Comparison of ENCODE assay signal across 13 cellular contexts in genomic region chr12:104865080-104865479, GRCh38.
DNase-seq lines count a peak whose midpoint lies in the region; ATAC-seq, FAIRE-seq and TF ChIP-seq lines count a peak whose summit lies in the region.
"Had no signal": no experiment of that assay in that cellular context is flagged by ENCODE, and none has a peak within 500 bp of the region (broad histone marks: within the 10 kb centered on the region; RNA-seq: fewer than 3 reads in every experiment).

No MANE protein-coding gene starts in this region.

- TF ChIP-seq POLR2A in GM12892 (IDR thresholded peaks at IDR 0.05; ENCODE audit: low read depth, low read length), result no peak
- no peak for TF ChIP-seq POLR2A in gastrocnemius medialis (IDR thresholded peaks at IDR 0.05)

- no peaks in the 10 kb centered on the region for H3K9me3 Mint-ChIP-seq in effector memory CD8-positive, alpha-beta T cell
- H3K9me3 Mint-ChIP-seq: mesothelial cell of epicardium had no signal

- peaks cover 4 to 6% of the 10 kb centered on the region in 2 donors for H3K27me3 Mint-ChIP-seq in effector memory CD8-positive, alpha-beta T cell

- FAIRE-seq in GM12892 (lab: Jason Lieb, UNC), result peak; percentile 93

- peaks cover 3 to 9% of the 10 kb centered on the region in 2 donors for H3K4me1 Mint-ChIP-seq in effector memory CD8-positive, alpha-beta T cell (ENCODE audit: low read depth in 2 of 2)

- no peak for TF ChIP-seq CTCF in gastrocnemius medialis (IDR thresholded peaks at IDR 0.05 in 4 of 5, conservative IDR thresholded peaks at IDR 0.05 in 1 of 5)

- ATAC-seq in GM19468 (IDR thresholded peaks at IDR 0.05; ENCODE audit: extremely low read depth, unreplicated experiment) (peak; percentile 67), HG03354 (IDR thresholded peaks at IDR 0.05; ENCODE audit: poor library complexity, severe bottlenecking, unreplicated experiment) (peak; percentile 74), gastrocnemius medialis (no peak)
- no peak for ATAC-seq in effector memory CD8-positive, alpha-beta T cell (replicated peaks)

- H3K9me3 ChIP-seq in gastrocnemius medialis, result no peaks in the 10 kb centered on the region
- H3K9me3 ChIP-seq: right lobe of liver had no signal

- H3K36me3 Mint-ChIP-seq in effector memory CD8-positive, alpha-beta T cell (ENCODE audit: insufficient read depth), result no peaks in the 10 kb centered on the region
- H3K36me3 Mint-ChIP-seq: mesothelial cell of epicardium had no signal

- no peak overlapping the region for H3K4me3 ChIP-seq in gastrocnemius medialis
- H3K4me3 ChIP-seq: right lobe of liver had no signal

- in situ Hi-C loops in gastrocnemius medialis (cut with MboI; ENCODE audit: low sequenced_read_pairs in 4 of 4), result no loop called here

- H3K36me3 ChIP-seq in gastrocnemius medialis, result no peaks in the 10 kb centered on the region
- H3K36me3 ChIP-seq: right lobe of liver had no signal

- H3K27ac ChIP-seq in gastrocnemius medialis, result no peak overlapping the region
- H3K27ac ChIP-seq: right lobe of liver, VCaP had no signal

- H3K4me1 ChIP-seq in gastrocnemius medialis, result no peaks in the 10 kb centered on the region

- no peak overlapping the region for H3K4me3 Mint-ChIP-seq in effector memory CD8-positive, alpha-beta T cell
- H3K4me3 Mint-ChIP-seq: mesothelial cell of epicardium had no signal

- intact Hi-C loops in gastrocnemius medialis (cut with DNase I; ENCODE audit: low total_unique reads), result no loop called here

- DNase-seq in GM12892 (ENCODE audit: insufficient read length) (no peak), midbrain (lab: John Stamatoyannopoulos, UW) (no peak), AG20443 (ENCODE audit: low spot score) (no peak), NCI-H1092 treated with DMSO at 0.1 percent for 48 hours (lab: John Stamatoyannopoulos, UW) (no peak), gastrocnemius medialis (no peak)
- DNase-seq in effector memory CD8-positive, alpha-beta T cell, result no peak
- DNase-seq: activated gamma-delta T cell, NCI-H1105, right lobe of liver had no signal

- peak overlapping the region; percentile 9 to 30 for H3K27ac Mint-ChIP-seq in effector memory CD8-positive, alpha-beta T cell

- H3K27me3 ChIP-seq in gastrocnemius medialis, result no peaks in the 10 kb centered on the region
- H3K27me3 ChIP-seq: right lobe of liver had no signal

Comparison
In these comparisons a context has a peak if more than half of its experiments do, and no peak if none do; other contexts are left out.
1. ATAC-seq: peak in GM19468 (single experiment) and HG03354 (single experiment); none in effector memory CD8-positive, alpha-beta T cell (single experiment) and gastrocnemius medialis (0 of 2).